ENCODE assay signal across 8 cellular contexts in the genomic region with DNA sequence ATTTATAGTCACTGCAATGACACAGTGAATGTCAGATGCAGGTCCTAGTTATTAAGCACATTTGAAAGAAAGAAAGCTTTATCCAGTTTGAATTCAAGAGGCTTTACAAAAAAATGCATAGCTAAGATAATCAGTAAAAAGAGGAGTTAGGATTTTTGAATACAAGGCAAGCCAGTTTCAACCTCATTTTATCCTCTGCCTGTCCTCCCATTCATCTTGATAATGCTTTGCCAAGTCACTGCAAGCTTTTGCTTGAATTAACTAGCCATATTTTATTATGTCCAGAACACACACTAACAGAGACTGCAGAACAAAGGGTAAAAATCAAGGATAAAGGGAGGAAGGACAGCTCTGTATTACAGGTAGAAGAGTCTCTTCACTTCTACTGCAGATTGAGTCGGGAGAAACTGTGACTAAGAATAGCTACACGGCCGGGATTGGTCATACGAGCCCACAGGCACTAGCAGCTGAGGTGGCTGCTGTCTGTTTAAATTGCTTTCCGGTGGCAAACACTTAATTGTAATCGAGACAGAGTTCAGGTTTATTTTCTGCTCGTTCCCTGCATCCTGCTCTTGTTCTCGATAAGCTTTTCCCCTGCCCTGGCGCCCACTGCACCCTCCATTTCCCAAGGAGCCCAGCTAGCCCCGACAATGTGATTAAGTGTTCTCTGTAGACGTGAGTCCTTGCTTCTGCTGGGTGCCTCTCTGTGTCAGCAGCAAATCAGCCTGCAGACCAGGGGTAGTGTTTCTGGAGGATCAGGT. TPM values are rescaled to one million over a fixed set of nuclear protein-coding genes. Genes with fewer than 3 reads are reported as not detected.
A peak's percentile ranks its signal among the peaks of the same experiment; 100 is the strongest.
DNase-seq lines count a peak whose midpoint lies in the region; ATAC-seq and TF ChIP-seq lines count a peak whose summit lies in the region.
"Had no signal": no experiment of that assay in that cellular context is flagged by ENCODE, and none has a peak within 500 bp of the region (broad histone marks: within the 10 kb centered on the region; RNA-seq: fewer than 3 reads in every experiment).

No MANE protein-coding gene starts in this region.

- H3K4me3 ChIP-seq in epithelial cell of proximal tubule (ENCODE audit: low read depth, low read length) (peak overlapping the region; percentile 35), retinal pigment epithelial cell (ENCODE audit: low read length) (peak overlapping the region; percentile 29)

- DNase-seq in HuH-7 (ENCODE audit: low spot score): peak; percentile 35
- DNase-seq in NCI-H69 (lab: John Stamatoyannopoulos, UW): peak; percentile 46
- DNase-seq in epithelial cell of proximal tubule (ENCODE audit: low read depth): peak; percentile 7
- no peak for DNase-seq in retinal pigment epithelial cell (ENCODE audit: low read depth)
- no peak for DNase-seq in OCI-M2 (lab: John Stamatoyannopoulos, UW; ENCODE audit: unreplicated experiment)
- DNase-seq: activated naive CD8-positive, alpha-beta T cell treated with anti-CD3 and anti-CD28 coated beads, Interleukin-2, amount 50 U/mL, for 24 hours had no signal

- ATAC-seq in GM21360 (IDR thresholded peaks at IDR 0.05; ENCODE audit: unreplicated experiment) (no peak), GM19467 (IDR thresholded peaks at IDR 0.05; ENCODE audit: unreplicated experiment) (no peak)
- ATAC-seq: activated naive CD8-positive, alpha-beta T cell treated with anti-CD3 and anti-CD28 coated beads, Interleukin-2, amount 50 U/mL, for 24 hours had no signal

- TF ChIP-seq CTCF in epithelial cell of proximal tubule (conservative IDR thresholded peaks at IDR 0.05; ENCODE audit: low read depth, low read length): no peak
- no peak for TF ChIP-seq CTCF in retinal pigment epithelial cell (conservative IDR thresholded peaks at IDR 0.05; ENCODE audit: low read depth, low read length)

RNA-seq across cellular contexts. Expression of a gene that starts 30.5 kb away (rescaled TPM):
- 191 and 430 TPM in 2 replicates for total RNA-seq in epithelial cell of proximal tubule

Comparison
In these comparisons a context has a peak if more than half of its experiments do, and no peak if none do; other contexts are left out.
1. DNase-seq: peak in HuH-7 (single experiment), NCI-H69 (single experiment) and epithelial cell of proximal tubule (single experiment); none in retinal pigment epithelial cell (single experiment) and OCI-M2 (single experiment).